Comparison of ENCODE assay signal across 12 cellular contexts in the genomic region with DNA sequence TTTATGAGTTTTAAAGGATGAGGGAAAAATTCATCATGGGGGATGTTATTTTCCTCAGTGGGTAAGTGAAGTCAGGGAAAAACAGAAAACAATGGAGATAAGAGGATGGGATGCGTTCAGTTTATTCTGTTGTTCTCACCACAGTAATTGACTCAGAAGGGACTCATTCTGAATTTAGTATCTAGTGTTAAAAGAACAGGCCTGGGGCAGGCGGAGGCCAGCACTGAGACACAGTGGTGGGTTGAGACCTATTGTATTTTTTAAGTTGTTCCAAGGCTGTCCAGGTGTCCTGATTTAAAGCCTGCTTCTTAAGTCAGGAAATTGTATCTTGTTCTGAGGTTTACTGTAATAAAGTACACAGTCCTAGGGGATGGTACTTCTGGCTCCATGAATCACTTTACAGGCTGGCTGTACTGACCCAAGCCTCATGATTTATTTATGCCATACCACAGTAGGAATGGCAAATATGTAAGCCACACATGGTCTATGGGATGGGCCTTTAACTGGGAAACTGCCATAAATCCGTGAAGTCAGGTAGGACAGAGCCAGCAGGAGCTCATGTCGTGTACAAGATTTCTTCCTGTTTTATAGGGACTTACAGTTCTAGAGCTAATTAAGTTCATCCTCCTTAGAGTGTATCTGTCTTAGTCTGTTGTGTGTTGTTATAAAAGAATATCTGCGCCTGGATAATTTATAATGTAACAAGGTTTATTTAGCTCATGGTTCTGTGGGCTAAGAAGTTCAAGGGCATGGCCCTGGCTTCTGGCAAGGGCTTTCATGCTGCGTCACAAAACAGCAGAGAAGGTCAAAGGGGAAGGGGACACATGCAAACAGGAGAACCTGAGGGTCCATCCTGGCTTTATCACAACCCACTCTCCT.
DNase-seq lines count a peak whose midpoint lies in the region; ATAC-seq and TF ChIP-seq lines count a peak whose summit lies in the region.
"Had no signal": no experiment of that assay in that cellular context is flagged by ENCODE, and none has a peak within 500 bp of the region (broad histone marks: within the 10 kb centered on the region; RNA-seq: fewer than 3 reads in every experiment).

No MANE protein-coding gene starts in this region.

- H3K27me3 ChIP-seq in AG04450 (ENCODE audit: control insufficient read depth, insufficient read depth, low read length), result no peaks in the 10 kb centered on the region
- H3K27me3 ChIP-seq in H7 (ENCODE audit: control insufficient read depth, insufficient read depth, low read length), result no peaks in the 10 kb centered on the region

- intact Hi-C loops in mucosa of descending colon (cut with DNase I, micrococcal nuclease), result no loop called here

- ATAC-seq in mucosa of descending colon, result peak; percentile 94
- ATAC-seq in activated naive CD8-positive, alpha-beta T cell treated with anti-CD3 and anti-CD28 coated beads, Interleukin-2, amount 50 U/mL, for 24 hours, result no peak

- H3K4me3 ChIP-seq in AG04450 (ENCODE audit: low read depth, low read length) (no peak overlapping the region), LNCaP clone FGC (ENCODE audit: low read depth, low read length) (no peak overlapping the region), mucosa of descending colon (no peak overlapping the region), H7 (ENCODE audit: insufficient read depth, low read depth, low read length) (no peak overlapping the region)

- TF ChIP-seq CTCF in AG04450 (IDR thresholded peaks at IDR 0.05; ENCODE audit: low read depth, low read length) (no peak), LNCaP clone FGC (IDR thresholded peaks at IDR 0.05; ENCODE audit: control insufficient read depth, extremely low read depth, insufficient read depth) (no peak), mucosa of descending colon (IDR thresholded peaks at IDR 0.05) (no peak)

- no peak overlapping the region for H3K4me3 Mint-ChIP-seq in activated naive CD8-positive, alpha-beta T cell treated with anti-CD3 and anti-CD28 coated beads, Interleukin-2, amount 50 U/mL, for 24 hours
- H3K4me3 Mint-ChIP-seq: central memory CD8-positive, alpha-beta T cell had no signal

- no peaks in the 10 kb centered on the region for H3K4me1 Mint-ChIP-seq in activated naive CD8-positive, alpha-beta T cell treated with anti-CD3 and anti-CD28 coated beads, Interleukin-2, amount 50 U/mL, for 24 hours
- H3K4me1 Mint-ChIP-seq: CD8-positive, alpha-beta memory T cell; central memory CD8-positive, alpha-beta T cell had no signal

- no peaks in the 10 kb centered on the region for H3K36me3 Mint-ChIP-seq in activated naive CD8-positive, alpha-beta T cell treated with anti-CD3 and anti-CD28 coated beads, Interleukin-2, amount 50 U/mL, for 24 hours (ENCODE audit: low read depth)

- peak overlapping the region; percentile 73 for H3K27ac ChIP-seq in AG04450 (ENCODE audit: low read depth, low read length)

- CTCF ChIA-PET in AG04450 (lab: Charles Lee), result interaction anchor here (1.0 to 1.9 kb wide), 4 partner anchors 8 to 233 kb away, joined by 3 to 8 read pairs (median 4); no protein-coding TSS in a partner anchor

- POLR2A ChIA-PET in AG04450 (lab: Yijun Ruan, JAX), result interaction anchor here (0.5 to 1.5 kb wide), 3 partner anchors 84 to 452 kb away, joined by 4 to 6 read pairs (median 5); no protein-coding TSS in a partner anchor

- H3K36me3 ChIP-seq in mucosa of descending colon (ENCODE audit: low read depth) (no peaks in the 10 kb centered on the region), H7 (replicated peaks; ENCODE audit: control insufficient read depth, insufficient read depth, low read length) (no peaks in the 10 kb centered on the region)

- peaks cover 10% of the 10 kb centered on the region for H3K4me1 ChIP-seq in mucosa of descending colon (ENCODE audit: low read depth)

- no peaks in the 10 kb centered on the region for H3K9me3 Mint-ChIP-seq in activated naive CD8-positive, alpha-beta T cell treated with anti-CD3 and anti-CD28 coated beads, Interleukin-2, amount 50 U/mL, for 24 hours
- H3K9me3 Mint-ChIP-seq: CD8-positive, alpha-beta memory T cell; central memory CD8-positive, alpha-beta T cell had no signal

- DNase-seq in AG04450 (ENCODE audit: low read depth, low spot score) (peak; percentile 53), LNCaP clone FGC (ENCODE audit: low read depth) (peak; percentile 74), epidermal melanocyte (ENCODE audit: insufficient read length, low spot score) (peak; percentile 56), mucosa of descending colon (peak in 1 of 3 donors; percentile 50), H7 (no peak)
- no peak for DNase-seq in activated CD4-positive, CD25-positive, alpha-beta regulatory T cell treated with anti-CD3 and anti-CD28 coated beads, Interleukin-2, amount 50 U/mL, for 72 hours
- DNase-seq in stimulated activated CD4-positive, alpha-beta T cell treated with anti-CD3 and anti-CD28 coated beads, Interleukin-1b, Interleukin-23, amount 100 ng/mL, for 48 hours, result no peak
- DNase-seq in activated naive CD8-positive, alpha-beta T cell treated with anti-CD3 and anti-CD28 coated beads, Interleukin-2, amount 50 U/mL, for 24 hours, result no peak
- DNase-seq: CD8-positive, alpha-beta memory T cell; kidney; stimulated activated CD4-positive, alpha-beta T cell treated with anti-CD3 and anti-CD28 coated beads, Interleukin-4, amount 100 ng/mL, for 4 hours had no signal

- H3K27me3 Mint-ChIP-seq in activated naive CD8-positive, alpha-beta T cell treated with anti-CD3 and anti-CD28 coated beads, Interleukin-2, amount 50 U/mL, for 24 hours, result no peaks in the 10 kb centered on the region
- H3K27me3 Mint-ChIP-seq: central memory CD8-positive, alpha-beta T cell had no signal

- H3K27ac Mint-ChIP-seq in activated naive CD8-positive, alpha-beta T cell treated with anti-CD3 and anti-CD28 coated beads, Interleukin-2, amount 50 U/mL, for 24 hours, result no peak overlapping the region

- no peaks in the 10 kb centered on the region for H3K9me3 ChIP-seq in AG04450 (ENCODE audit: control insufficient read depth, insufficient read depth, low read length)
- no peaks in the 10 kb centered on the region for H3K9me3 ChIP-seq in mucosa of descending colon

Comparison
In these comparisons a context has a peak if more than half of its experiments do, and no peak if none do; other contexts are left out.
1. DNase-seq: peak in AG04450 (single experiment), LNCaP clone FGC (single experiment) and epidermal melanocyte (single experiment); none in activated CD4-positive, CD25-positive, alpha-beta regulatory T cell treated with anti-CD3 and anti-CD28 coated beads, Interleukin-2, amount 50 U/mL, for 72 hours (single experiment), stimulated activated CD4-positive, alpha-beta T cell treated with anti-CD3 and anti-CD28 coated beads, Interleukin-1b, Interleukin-23, amount 100 ng/mL, for 48 hours (single experiment), activated naive CD8-positive, alpha-beta T cell treated with anti-CD3 and anti-CD28 coated beads, Interleukin-2, amount 50 U/mL, for 24 hours (single experiment) and H7 (single experiment).